In genomic region chr6:110563711-110564110, GRCh38 we compare ENCODE assay signal across 28 cellular contexts.
A peak's percentile ranks its signal among the peaks of the same experiment; 100 is the strongest.
DNase-seq lines count a peak whose midpoint lies in the region; ATAC-seq and TF ChIP-seq lines count a peak whose summit lies in the region.
"Had no signal": no experiment of that assay in that cellular context is flagged by ENCODE, and none has a peak within 500 bp of the region (broad histone marks: within the 10 kb centered on the region; RNA-seq: fewer than 3 reads in every experiment).

No MANE protein-coding gene starts in this region.

- H3K4me3 ChIP-seq in prostate gland (no peak overlapping the region), thyroid gland (replicated peaks in 1 of 3) (no peak overlapping the region)
- H3K4me3 ChIP-seq: skin epidermis, testis, uterus had no signal

- H3K27ac Mint-ChIP-seq in WTC11 = no peak overlapping the region
- H3K27ac Mint-ChIP-seq: activated naive CD4-positive, alpha-beta T cell treated with anti-CD3 and anti-CD28 coated beads, Interleukin-2, amount 50 U/mL, for 24 hours; B cell; H9; stimulated activated effector memory CD8-positive, alpha-beta T cell treated with anti-CD3 and anti-CD28 coated beads, Interleukin-12 subunit alpha, Interleukin-12 subunit beta, amount 100 ng/mL, for 72 hours had no signal

- TF ChIP-seq CTCF in WTC11 (IDR thresholded peaks at IDR 0.05) (no peak), prostate gland (IDR thresholded peaks at IDR 0.05) (no peak), thyroid gland (IDR thresholded peaks at IDR 0.05) (no peak)

- H3K9me3 ChIP-seq in prostate gland (no peaks in the 10 kb centered on the region), thyroid gland (no peaks in the 10 kb centered on the region)
- H3K9me3 ChIP-seq: testis, uterus had no signal

- H3K27me3 ChIP-seq in prostate gland (replicated peaks; ENCODE audit: insufficient read depth) = no peaks in the 10 kb centered on the region
- H3K27me3 ChIP-seq in thyroid gland = no peaks in the 10 kb centered on the region
- H3K27me3 ChIP-seq: testis, uterus had no signal

- H3K27ac ChIP-seq in prostate gland (no peak overlapping the region), thyroid gland (no peak overlapping the region)
- H3K27ac ChIP-seq: skin epidermis, testis, uterus had no signal

- intact Hi-C loops in prostate gland (cut with DNase I) = no loop called here
- intact Hi-C loops in thyroid gland (cut with DNase I) = no loop called here

- H3K9me3 Mint-ChIP-seq in WTC11 = peaks cover 10% of the 10 kb centered on the region
- H3K9me3 Mint-ChIP-seq: activated naive CD4-positive, alpha-beta T cell treated with anti-CD3 and anti-CD28 coated beads, Interleukin-2, amount 50 U/mL, for 24 hours; stimulated activated effector memory CD8-positive, alpha-beta T cell treated with anti-CD3 and anti-CD28 coated beads, Interleukin-12 subunit alpha, Interleukin-12 subunit beta, amount 100 ng/mL, for 72 hours had no signal

- H3K27me3 Mint-ChIP-seq in WTC11 (ENCODE audit: low read depth) = peaks cover 22% of the 10 kb centered on the region
- H3K27me3 Mint-ChIP-seq: activated naive CD4-positive, alpha-beta T cell treated with anti-CD3 and anti-CD28 coated beads, Interleukin-2, amount 50 U/mL, for 24 hours; B cell had no signal

- peak; percentile 1 for DNase-seq in NCI-H2227 (lab: John Stamatoyannopoulos, UW; ENCODE audit: unreplicated experiment)
- no peak for DNase-seq in NCI-H2227 treated with DMSO at 0.1 percent for 48 hours (lab: John Stamatoyannopoulos, UW)
- DNase-seq in NCI-H1105 (lab: John Stamatoyannopoulos, UW) = peak; percentile 58
- DNase-seq in NCI-H2107 treated with DMSO at 0.1 percent for 48 hours (lab: John Stamatoyannopoulos, UW; ENCODE audit: unreplicated experiment) = peak; percentile 94
- no peak for DNase-seq in WTC11 (ENCODE audit: low spot score)
- no peak for DNase-seq in prostate gland (ENCODE audit: low spot score)
- no peak for DNase-seq in thyroid gland
- DNase-seq in AML-193 (lab: John Stamatoyannopoulos, UW) = no peak
- DNase-seq: activated CD4-positive, alpha-beta T cell treated with anti-CD3 and anti-CD28 coated beads for 48 hours; COR-L47; cortex of kidney; foreskin melanocyte; H9; Kasumi-1; left colon; MV-4-11; NCI-H82; OCI-M1; stimulated activated CD4-positive, alpha-beta T cell treated with anti-CD3 and anti-CD28 coated beads, Interleukin-1b, Interleukin-23, amount 100 ng/mL, for 48 hours; testis; uterus had no signal

- WGBS in prostate gland = 73% methylated on average over 2 of the region's 2 CpGs
- 64 to 67% methylated on average over 2 of the region's 2 CpGs for WGBS in thyroid gland, 2 donors

- H3K36me3 ChIP-seq in prostate gland (no peaks in the 10 kb centered on the region), thyroid gland (no peaks in the 10 kb centered on the region)
- H3K36me3 ChIP-seq: uterus had no signal

- H3K4me3 Mint-ChIP-seq in WTC11 = no peak overlapping the region
- H3K4me3 Mint-ChIP-seq: activated naive CD4-positive, alpha-beta T cell treated with anti-CD3 and anti-CD28 coated beads, Interleukin-2, amount 50 U/mL, for 24 hours; B cell; H9; stimulated activated effector memory CD8-positive, alpha-beta T cell treated with anti-CD3 and anti-CD28 coated beads, Interleukin-12 subunit alpha, Interleukin-12 subunit beta, amount 100 ng/mL, for 72 hours; T-helper 2 cell treated with Interferon-gamma antibody and Interleukin-4, amounts not matched to agents 5 μg/mL and 100 μg/mL, for 36 hours had no signal

- no peaks in the 10 kb centered on the region for H3K4me1 ChIP-seq in prostate gland (replicated peaks)
- H3K4me1 ChIP-seq in thyroid gland = no peaks in the 10 kb centered on the region
- H3K4me1 ChIP-seq: testis, uterus had no signal

- peak; percentile 38; the same call in 1 of the 2 replicates for ATAC-seq in WTC11
- ATAC-seq: esophagus mucosa; left colon; SK-N-SH treated with all-trans-retinoic acid at 6 μM for 48 hours; stimulated activated effector memory CD8-positive, alpha-beta T cell treated with anti-CD3 and anti-CD28 coated beads, Interleukin-12 subunit alpha, Interleukin-12 subunit beta, amount 100 ng/mL, for 72 hours had no signal

- no peaks in the 10 kb centered on the region for H3K36me3 Mint-ChIP-seq in WTC11
- H3K36me3 Mint-ChIP-seq: activated naive CD4-positive, alpha-beta T cell treated with anti-CD3 and anti-CD28 coated beads, Interleukin-2, amount 50 U/mL, for 24 hours; stimulated activated effector memory CD8-positive, alpha-beta T cell treated with anti-CD3 and anti-CD28 coated beads, Interleukin-12 subunit alpha, Interleukin-12 subunit beta, amount 100 ng/mL, for 72 hours had no signal

- POLR2A ChIA-PET in WTC11 (lab: Charles Lee) = no interaction called here

- CTCF ChIA-PET in WTC11 (lab: Charles Lee) = no interaction called here

- no peak for TF ChIP-seq POLR2A in prostate gland (IDR thresholded peaks at IDR 0.05)
- TF ChIP-seq POLR2A in thyroid gland (IDR thresholded peaks at IDR 0.05) = no peak

- H3K4me1 Mint-ChIP-seq in WTC11 = peaks cover 14% of the 10 kb centered on the region

TF ChIP-seq in WTC11, 78 proteins besides CTCF, POLR2A, EP300 and RAD21 (continues in another document):
- no peak for TF ChIP-seq SP1 (CRISPR knock-in tag; conservative IDR thresholded peaks at IDR 0.05)
- TF ChIP-seq MLX (CRISPR knock-in tag; IDR thresholded peaks at IDR 0.05) = no peak
- no peak for TF ChIP-seq PRDM15 (CRISPR knock-in tag; IDR thresholded peaks at IDR 0.05)
- TF ChIP-seq ZBTB21 (CRISPR knock-in tag; IDR thresholded peaks at IDR 0.05; ENCODE audit: borderline replicate concordance) = no peak
- no peak for TF ChIP-seq FOXK1 (CRISPR knock-in tag; IDR thresholded peaks at IDR 0.05)
- no peak for TF ChIP-seq NFATC4 (CRISPR knock-in tag; IDR thresholded peaks at IDR 0.05)
- TF ChIP-seq STAT6 (CRISPR knock-in tag; conservative IDR thresholded peaks at IDR 0.05; ENCODE audit: low read depth) = no peak
- no peak for TF ChIP-seq ATF6 (CRISPR knock-in tag; IDR thresholded peaks at IDR 0.05)

Comparison
In these comparisons a context has a peak if more than half of its experiments do, and no peak if none do; other contexts are left out.
1. DNase-seq: peak in NCI-H2227 (single experiment), NCI-H1105 (single experiment) and NCI-H2107 treated with DMSO at 0.1 percent for 48 hours (single experiment); none in NCI-H2227 treated with DMSO at 0.1 percent for 48 hours (single experiment), WTC11 (single experiment), prostate gland (single experiment), thyroid gland (0 of 2) and AML-193 (0 of 2).